In genomic region chr19:42131149-42132029, GRCh38 we compare ENCODE assay signal across 1 cellular context.
TF ChIP-seq lines count a peak whose summit lies in the region.

No MANE protein-coding gene starts in this region.

TF ChIP-seq in GM23338, 12 proteins besides CTCF, POLR2A, EP300 and RAD21 (continued from another document):
- TF ChIP-seq ETS1 (IDR thresholded peaks at IDR 0.05) (no peak), EZH2 (IDR thresholded peaks at IDR 0.05; ENCODE audit: low read depth, unreplicated experiment) (no peak), REST (IDR thresholded peaks at IDR 0.05; ENCODE audit: unreplicated experiment) (no peak)
TF ChIP-seq in GM23338: peak in this region for 0.
